25 cellular contexts compared by ENCODE assay signal in genomic region chr5:72330712-72331111, GRCh38.
"Had no signal": no experiment of that assay in that cellular context is flagged by ENCODE, and none has a peak within 500 bp of the region (broad histone marks: within the 10 kb centered on the region; RNA-seq: fewer than 3 reads in every experiment).

No MANE protein-coding gene starts in this region.

- H3K4me1 ChIP-seq: colonic mucosa, foreskin keratinocyte, gastrocnemius medialis had no signal

- H3K79me2 ChIP-seq: hepatocyte had no signal

- H3K4me1 Mint-ChIP-seq: endodermal cell had no signal

- H3K27ac Mint-ChIP-seq: dendritic cell treated with granulocyte-macrophage colony-stimulating factor and Interleukin-4, amounts not matched to agents 40 ng/mL and 50 ng/mL, for 4 days; endodermal cell had no signal

- H3K9me3 Mint-ChIP-seq: dendritic cell treated with granulocyte-macrophage colony-stimulating factor and Interleukin-4, amounts not matched to agents 40 ng/mL and 50 ng/mL, for 4 days; effector memory CD8-positive, alpha-beta T cell; endodermal cell had no signal

- H3K4me2 ChIP-seq: hepatocyte had no signal

- H3K27ac ChIP-seq: colonic mucosa, coronary artery, dorsolateral prefrontal cortex, epithelial cell of prostate, esophagus muscularis mucosa, esophagus squamous epithelium, foreskin keratinocyte, gastrocnemius medialis, gastroesophageal sphincter, heart left ventricle, heart right ventricle, hepatocyte had no signal

- ATAC-seq: effector memory CD8-positive, alpha-beta T cell; esophagus mucosa; foreskin keratinocyte; gastrocnemius medialis; gastroesophageal sphincter; heart left ventricle; heart right ventricle had no signal

- H3K4me3 Mint-ChIP-seq: dendritic cell treated with granulocyte-macrophage colony-stimulating factor and Interleukin-4, amounts not matched to agents 40 ng/mL and 50 ng/mL, for 4 days; effector memory CD8-positive, alpha-beta T cell; endodermal cell had no signal

- H3K27me3 Mint-ChIP-seq: dendritic cell treated with granulocyte-macrophage colony-stimulating factor and Interleukin-4, amounts not matched to agents 40 ng/mL and 50 ng/mL, for 4 days; effector memory CD8-positive, alpha-beta T cell had no signal

- DNase-seq: colonic mucosa; cortex of kidney; dermis blood vessel endothelial cell; dorsolateral prefrontal cortex; effector CD4-positive, alpha-beta T cell; effector CD8-positive, alpha-beta T cell; effector memory CD4-positive, alpha-beta T cell; effector memory CD8-positive, alpha-beta T cell; endodermal cell; erythroblast; esophagus squamous epithelium; foreskin fibroblast; foreskin keratinocyte; foreskin melanocyte; gastrocnemius medialis; glutamatergic neuron; heart left ventricle; heart right ventricle had no signal

- H2AFZ ChIP-seq: hepatocyte had no signal

- H3K4me3 ChIP-seq: colonic mucosa, coronary artery, dorsolateral prefrontal cortex, esophagus muscularis mucosa, esophagus squamous epithelium, gastrocnemius medialis, gastroesophageal sphincter, heart left ventricle, heart right ventricle, hepatocyte had no signal

- H3K27me3 ChIP-seq: colonic mucosa, dorsolateral prefrontal cortex, esophagus muscularis mucosa, esophagus squamous epithelium, foreskin keratinocyte, gastrocnemius medialis, gastroesophageal sphincter, heart left ventricle, heart right ventricle, hepatocyte had no signal

- H3K36me3 ChIP-seq: colonic mucosa had no signal

- H3K9me3 ChIP-seq: colonic mucosa, esophagus muscularis mucosa, esophagus squamous epithelium, gastrocnemius medialis, gastroesophageal sphincter, heart left ventricle, heart right ventricle had no signal
